In genomic region chr2:88627055-88627855, GRCh38 we compare ENCODE assay signal across 1 cellular context.
A peak's percentile ranks its signal among the peaks of the same experiment; 100 is the strongest.
TF ChIP-seq lines count a peak whose summit lies in the region.

Gene EIF2AK3, minus strand, starts transcription at chr2:88627464. Its CDS starts 190 bp downstream, at chr2:88627274.

TF ChIP-seq in HepG2, 621 proteins besides CTCF, POLR2A, EP300 and RAD21 (continued from another document and continues in another):
- TF ChIP-seq ZNF646 (CRISPR knock-in tag; IDR thresholded peaks at IDR 0.05) (no peak), ARID2 (CRISPR knock-in tag; IDR thresholded peaks at IDR 0.05; ENCODE audit: borderline replicate concordance) (peak; percentile 81), PITX1 (CRISPR knock-in tag; IDR thresholded peaks at IDR 0.05) (peak; percentile 10; the same call in 1 of the 2 replicates), ZNF703 (CRISPR knock-in tag; IDR thresholded peaks at IDR 0.05; ENCODE audit: borderline replicate concordance) (no peak), ZNF720 (CRISPR knock-in tag; IDR thresholded peaks at IDR 0.05) (no peak; the same call in 1 of the 2 replicates), ZNF879 (CRISPR knock-in tag; IDR thresholded peaks at IDR 0.05) (no peak), RBM39 (IDR thresholded peaks at IDR 0.05; ENCODE audit: low read depth, low read length, poor library complexity, severe bottlenecking) (peak; percentile 73), ZNF570 (CRISPR knock-in tag; IDR thresholded peaks at IDR 0.05; ENCODE audit: borderline replicate concordance) (no peak), SYNCRIP (IDR thresholded peaks at IDR 0.05; ENCODE audit: insufficient read depth, low read depth, low read length) (no peak), TBP (CRISPR knock-in tag; IDR thresholded peaks at IDR 0.05) (0 out of 2 replicates have a peak, but pooled peaks have one; percentile 75), NCOA1 (CRISPR knock-in tag; IDR thresholded peaks at IDR 0.05) (no peak), JARID2 (CRISPR knock-in tag; IDR thresholded peaks at IDR 0.05; ENCODE audit: insufficient replicate concordance) (no peak), ZNF280D (CRISPR knock-in tag; IDR thresholded peaks at IDR 0.05) (no peak), ZNF597 (CRISPR knock-in tag; IDR thresholded peaks at IDR 0.05) (no peak), MYPOP (CRISPR knock-in tag; IDR thresholded peaks at IDR 0.05) (peak; percentile 51; the same call in 1 of the 2 replicates), POLR2AphosphoS5 (IDR thresholded peaks at IDR 0.05; ENCODE audit: low read depth, low read length) (peak; percentile 72), ZNF800 (CRISPR knock-in tag; IDR thresholded peaks at IDR 0.05) (no peak; the same call in 1 of the 2 replicates), ZNF660 (CRISPR knock-in tag; IDR thresholded peaks at IDR 0.05; ENCODE audit: borderline replicate concordance, low read depth) (no peak), SP4 (CRISPR knock-in tag; IDR thresholded peaks at IDR 0.05) (peak; percentile 98), ZBTB8A (CRISPR knock-in tag; IDR thresholded peaks at IDR 0.05; ENCODE audit: borderline replicate concordance, low read depth) (no peak), RORA (CRISPR knock-in tag; IDR thresholded peaks at IDR 0.05) (no peak), DRAP1 (CRISPR knock-in tag; IDR thresholded peaks at IDR 0.05) (peak; percentile 81), AGO1 (IDR thresholded peaks at IDR 0.05; ENCODE audit: low read depth, low read length, poor library complexity, severe bottlenecking) (no peak), ZXDC (CRISPR knock-in tag; IDR thresholded peaks at IDR 0.05) (peak; percentile 80; the same call in 1 of the 2 replicates), IKZF5 (CRISPR knock-in tag; IDR thresholded peaks at IDR 0.05) (no peak; the same call in 1 of the 2 replicates), GABPA (IDR thresholded peaks at IDR 0.05; ENCODE audit: low read depth, low read length) (peak; percentile 79), GABPA (CRISPR knock-in tag; IDR thresholded peaks at IDR 0.05; ENCODE audit: low read depth) (peak; percentile 94), ZBTB39 (CRISPR knock-in tag; IDR thresholded peaks at IDR 0.05) (no peak; the same call in 1 of the 2 replicates), ETS1 (CRISPR knock-in tag; IDR thresholded peaks at IDR 0.05) (0 out of 2 replicates have a peak, but pooled peaks have one; percentile 31), RXRB (CRISPR knock-in tag; IDR thresholded peaks at IDR 0.05; ENCODE audit: borderline replicate concordance) (peak; percentile 45; the same call in 1 of the 2 replicates), ATF5 (CRISPR knock-in tag; IDR thresholded peaks at IDR 0.05; ENCODE audit: low read depth) (no peak), NKX3-1 (CRISPR knock-in tag; IDR thresholded peaks at IDR 0.05) (peak; percentile 21; the same call in 1 of the 2 replicates), ZFYVE20 (CRISPR knock-in tag; IDR thresholded peaks at IDR 0.05; ENCODE audit: borderline replicate concordance, low read depth) (peak; percentile 64; the same call in 1 of the 2 replicates)
